10 cellular contexts compared by ENCODE assay signal in genomic region chr3:138371070-138371950, GRCh38. TPM values are rescaled to one million over a fixed set of nuclear protein-coding genes. Genes with fewer than 3 reads are reported as not detected.
DNase-seq lines count a peak whose midpoint lies in the region; ATAC-seq lines count a peak whose summit lies in the region.
"Had no signal": no experiment of that assay in that cellular context is flagged by ENCODE, and none has a peak within 500 bp of the region (broad histone marks: within the 10 kb centered on the region; RNA-seq: fewer than 3 reads in every experiment).

No MANE protein-coding gene starts in this region.

- no peak for DNase-seq in left ventricle myocardium superior
- no peak for DNase-seq in activated CD8-positive, alpha-beta memory T cell treated with anti-CD3 and anti-CD28 coated beads, Interleukin-2, amount 10 ng/mL, durations not matched to agents 7 days and 5 days
- DNase-seq in DMS114 treated with DMSO at 0.1 percent for 48 hours (lab: John Stamatoyannopoulos, UW; ENCODE audit: unreplicated experiment) = no peak
- no peak for DNase-seq in NCI-H510A treated with DMSO at 0.1 percent for 48 hours (lab: John Stamatoyannopoulos, UW)
- DNase-seq in NCI-H2081 treated with DMSO at 0.1 percent for 48 hours (lab: John Stamatoyannopoulos, UW) = no peak
- DNase-seq: SJCRH30 had no signal

- CTCF ChIA-PET in activated CD8-positive, alpha-beta memory T cell treated with anti-CD3 and anti-CD28 coated beads, Interleukin-2, amount 10 ng/mL, durations not matched to agents 7 days and 5 days (lab: Charles Lee) = no interaction called here

- intact Hi-C loops in left ventricle myocardium superior (cut with micrococcal nuclease) = no loop called here

- ATAC-seq in GM18520 (IDR thresholded peaks at IDR 0.05; ENCODE audit: unreplicated experiment) = peak; percentile 99
- peak; percentile 98 for ATAC-seq in GM21528 (IDR thresholded peaks at IDR 0.05; ENCODE audit: low FRiP score, unreplicated experiment)
- ATAC-seq in HG03460 (IDR thresholded peaks at IDR 0.05; ENCODE audit: unreplicated experiment) = peak; percentile 99
- peak; percentile 14 for ATAC-seq in left ventricle myocardium superior
- ATAC-seq in activated CD8-positive, alpha-beta memory T cell treated with anti-CD3 and anti-CD28 coated beads, Interleukin-2, amount 10 ng/mL, durations not matched to agents 7 days and 5 days = no peak

- H3K4me1 Mint-ChIP-seq in activated CD8-positive, alpha-beta memory T cell treated with anti-CD3 and anti-CD28 coated beads, Interleukin-2, amount 10 ng/mL, durations not matched to agents 7 days and 5 days = peaks cover 10% of the 10 kb centered on the region

- no peak overlapping the region for H3K27ac Mint-ChIP-seq in activated CD8-positive, alpha-beta memory T cell treated with anti-CD3 and anti-CD28 coated beads, Interleukin-2, amount 10 ng/mL, durations not matched to agents 7 days and 5 days

- H3K4me3 Mint-ChIP-seq in activated CD8-positive, alpha-beta memory T cell treated with anti-CD3 and anti-CD28 coated beads, Interleukin-2, amount 10 ng/mL, durations not matched to agents 7 days and 5 days = no peak overlapping the region
- H3K4me3 Mint-ChIP-seq: brain had no signal

- peaks cover 35% of the 10 kb centered on the region for H3K27me3 Mint-ChIP-seq in activated CD8-positive, alpha-beta memory T cell treated with anti-CD3 and anti-CD28 coated beads, Interleukin-2, amount 10 ng/mL, durations not matched to agents 7 days and 5 days
- H3K27me3 Mint-ChIP-seq: brain had no signal

- no peaks in the 10 kb centered on the region for H3K9me3 Mint-ChIP-seq in activated CD8-positive, alpha-beta memory T cell treated with anti-CD3 and anti-CD28 coated beads, Interleukin-2, amount 10 ng/mL, durations not matched to agents 7 days and 5 days (ENCODE audit: low read depth)
- H3K9me3 Mint-ChIP-seq: brain had no signal

- H3K36me3 Mint-ChIP-seq in activated CD8-positive, alpha-beta memory T cell treated with anti-CD3 and anti-CD28 coated beads, Interleukin-2, amount 10 ng/mL, durations not matched to agents 7 days and 5 days = no peaks in the 10 kb centered on the region

RNA-seq across cellular contexts. Expression of gene MRAS, which starts 22.9 kb away (rescaled TPM):
- total RNA-seq in left ventricle myocardium superior = 405 TPM
- total RNA-seq in activated CD8-positive, alpha-beta memory T cell treated with anti-CD3 and anti-CD28 coated beads, Interleukin-2, amount 10 ng/mL, durations not matched to agents 7 days and 5 days = not detected

RNA-seq across cellular contexts. Expression of gene NME9, which starts 41.7 kb away (rescaled TPM):
- total RNA-seq in left ventricle myocardium superior = 0.59 TPM
- total RNA-seq in activated CD8-positive, alpha-beta memory T cell treated with anti-CD3 and anti-CD28 coated beads, Interleukin-2, amount 10 ng/mL, durations not matched to agents 7 days and 5 days = not detected

Comparison
In these comparisons a context has a peak if more than half of its experiments do, and no peak if none do; other contexts are left out.
1. RNA of gene MRAS, which starts 22.9 kb away (total RNA-seq): 405 TPM in left ventricle myocardium superior (single experiment); not detected in activated CD8-positive, alpha-beta memory T cell treated with anti-CD3 and anti-CD28 coated beads, Interleukin-2, amount 10 ng/mL, durations not matched to agents 7 days and 5 days; every median in the first group is over 100 times any median in the second.